In the genomic region with DNA sequence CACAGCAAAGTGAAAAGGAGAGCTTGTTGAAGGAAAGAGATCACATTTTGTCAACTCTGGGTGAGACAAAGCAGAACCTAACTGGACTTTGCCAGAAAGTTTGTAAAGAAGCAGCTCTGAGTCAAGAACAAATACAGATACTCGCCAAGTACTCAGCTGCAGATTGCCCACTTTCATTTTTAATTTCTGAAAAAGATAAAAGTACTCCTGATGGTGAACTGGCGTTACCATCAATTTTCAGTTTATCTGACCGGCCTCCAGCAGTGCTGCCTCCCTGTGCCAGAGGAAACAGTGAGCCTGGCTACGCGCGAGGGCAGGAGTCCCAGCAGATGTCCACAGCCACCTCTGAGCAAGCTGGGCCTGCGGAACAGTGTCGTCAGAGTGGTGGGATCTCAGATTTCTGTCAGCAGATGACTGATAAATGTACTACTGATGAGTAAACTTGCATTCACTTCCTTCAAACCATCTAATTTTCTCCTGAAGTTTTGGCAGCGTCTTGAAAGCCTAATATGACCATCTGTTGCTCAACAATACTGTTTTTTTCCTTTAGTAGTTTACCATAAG, we compare ENCODE assay signal across 8 cellular contexts. TPM values are rescaled to one million over a fixed set of nuclear protein-coding genes. Genes with fewer than 3 reads are reported as not detected.
DNase-seq lines count a peak whose midpoint lies in the region; ATAC-seq and TF ChIP-seq lines count a peak whose summit lies in the region.

No MANE protein-coding gene starts in this region.

- intact Hi-C loops in Right ventricle myocardium inferior (cut with DNase I), result loop anchor here (5.0 kb wide), 1 partner anchor 40 kb away; no protein-coding TSS in a partner anchor
- intact Hi-C loops in cardiac septum (cut with DNase I), result loop anchor here (2.0 kb wide), 1 partner anchor 44 kb away; a partner anchor contains a TSS
- intact Hi-C loops in mammary epithelial cell (cut with micrococcal nuclease), result no loop called here
- intact Hi-C loops in transverse colon (cut with DNase I; ENCODE audit: low total_unique reads), result no loop called here

- H3K4me1 ChIP-seq in mammary epithelial cell (ENCODE audit: insufficient read depth, low read length) (peaks cover 36% of the 10 kb centered on the region), mucosa of stomach (ENCODE audit: control insufficient read depth, insufficient read depth, low read length) (peaks cover 26% of the 10 kb centered on the region), transverse colon (peaks cover 0 to 46% (median 16%) of the 10 kb centered on the region in 4 donors)

- peak; percentile 90 for ATAC-seq in Right ventricle myocardium inferior

- peak overlapping the region; percentile 50 for H3K4me2 ChIP-seq in mammary epithelial cell (ENCODE audit: insufficient read depth, low read depth, low read length)

- CTCF ChIA-PET in mammary epithelial cell (lab: Charles Lee; ENCODE audit: low non-redundant PET), result no interaction called here

- no peaks in the 10 kb centered on the region for H3K36me3 ChIP-seq in mammary epithelial cell (ENCODE audit: insufficient read depth, low read length)
- no peaks in the 10 kb centered on the region for H3K36me3 ChIP-seq in mucosa of stomach (ENCODE audit: control insufficient read depth, insufficient read depth, low read length)
- H3K36me3 ChIP-seq in transverse colon, result no peaks in the 10 kb centered on the region

- H3K9ac ChIP-seq in mammary epithelial cell (ENCODE audit: insufficient read depth, low read length), result no peak overlapping the region
- H3K9ac ChIP-seq in mucosa of stomach (ENCODE audit: low read length), result peak overlapping the region; percentile 4

- H3K79me2 ChIP-seq in mammary epithelial cell (ENCODE audit: insufficient read depth, low read length), result peaks cover 82% of the 10 kb centered on the region

- no peak for TF ChIP-seq CTCF in mammary epithelial cell (conservative IDR thresholded peaks at IDR 0.05 in 1 of 2, IDR thresholded peaks at IDR 0.05 in 1 of 2; ENCODE audit: extremely low read depth in 1 of 2, insufficient read depth in 1 of 2, low read depth in 1 of 2, low read length in 2 of 2)
- TF ChIP-seq CTCF in transverse colon (IDR thresholded peaks at IDR 0.05), result no peak

- H3K27me3 ChIP-seq in mammary epithelial cell (ENCODE audit: insufficient read depth, low read length) (no peaks in the 10 kb centered on the region), mucosa of stomach (ENCODE audit: control insufficient read depth, insufficient read depth, low read length) (no peaks in the 10 kb centered on the region), transverse colon (no peaks in the 10 kb centered on the region)

- H4K20me1 ChIP-seq in mammary epithelial cell (ENCODE audit: insufficient read depth, low read length), result no peaks in the 10 kb centered on the region

- in situ Hi-C loops in mammary epithelial cell (cut with MboI; ENCODE audit: low sequenced_read_pairs in 2 of 2), result no loop called here
- in situ Hi-C loops in transverse colon (cut with MboI; ENCODE audit: low pct_ligation_motif_present in 1 of 4, low pct_unique_long_range_greater_than_20kb in 1 of 4, low sequenced_read_pairs in 3 of 4), result no loop called here

- WGBS in mammary epithelial cell (ENCODE audit: low coverage, missing lambda C conversion rate), result 71% methylated on average over 9 of the region's 9 CpGs
- WGBS in transverse colon (ENCODE audit: low coverage in 1 of 2), 2 donors, result 52 to 60% methylated on average over 1 to 9 of the region's 9 CpGs

- H3K9me3 ChIP-seq in mammary epithelial cell (replicated peaks; ENCODE audit: insufficient read depth, low read length) (no peaks in the 10 kb centered on the region), mucosa of stomach (ENCODE audit: control insufficient read depth, low read length) (no peaks in the 10 kb centered on the region), transverse colon (no peaks in the 10 kb centered on the region)

- no peak for TF ChIP-seq POLR2A in transverse colon (IDR thresholded peaks at IDR 0.05)

- BruUV-seq in mammary epithelial cell (replicated peaks; lab: Mats Ljungman, UMichigan), result no TSS peak

- DNase-seq in Right ventricle myocardium inferior (ENCODE audit: missing footprints) (peak; percentile 71), cardiac septum (ENCODE audit: low spot score) (no peak), NCI-H446 (lab: John Stamatoyannopoulos, UW) (peak; percentile 92 to 97), mammary epithelial cell (peak; percentile 72), transverse colon (peak; percentile 24), NCI-H2029 treated with DMSO at 0.1 percent for 48 hours (lab: John Stamatoyannopoulos, UW) (no peak), T-helper 9 cell (no peak)

- H2AFZ ChIP-seq in mammary epithelial cell (ENCODE audit: low read depth, low read length), result no peak overlapping the region

- dilution Hi-C loops in mammary epithelial cell (cut with HindIII; ENCODE audit: low sequenced_read_pairs), result no loop called here

- H3K4me3 ChIP-seq in mammary epithelial cell (replicated peaks in 1 of 3; ENCODE audit: insufficient read depth in 1 of 3, low read depth in 2 of 3, low read length in 3 of 3), result no peak overlapping the region
- H3K4me3 ChIP-seq in mucosa of stomach (ENCODE audit: low read length), result peak overlapping the region; percentile 12
- peak overlapping the region in 1 of 4 donors; percentile 1 for H3K4me3 ChIP-seq in transverse colon

- H3K27ac ChIP-seq in mammary epithelial cell (ENCODE audit: insufficient read depth, low read depth, low read length) (peak overlapping the region; percentile 61), transverse colon (peak overlapping the region; percentile 57 to 80 (median 68))

- TF ChIP-seq EP300 in transverse colon (IDR thresholded peaks at IDR 0.05; ENCODE audit: low read depth), result no peak

RNA-seq across cellular contexts. Expression of a gene that starts 43.8 kb away (rescaled TPM):
- total RNA-seq in Right ventricle myocardium inferior, result 35.5 TPM
- 51.3 TPM for total RNA-seq in cardiac septum
- total RNA-seq in mammary epithelial cell, result 10 to 100 TPM; 38.8 to 45.7 TPM
- 13.7 TPM for polyA plus RNA-seq in mammary epithelial cell
- 98.6 TPM for polyA minus RNA-seq in mammary epithelial cell
- total RNA-seq in transverse colon, result 10 to 100 TPM; 31.8 to 92.1 (median 42.0) TPM

Comparison
In these comparisons a context has a peak if more than half of its experiments do, and no peak if none do; other contexts are left out.
1. DNase-seq: peak in Right ventricle myocardium inferior (single experiment), NCI-H446 (2 of 2), mammary epithelial cell (single experiment) and transverse colon (single experiment); none in cardiac septum (single experiment), NCI-H2029 treated with DMSO at 0.1 percent for 48 hours (single experiment) and T-helper 9 cell (single experiment).
2. intact Hi-C loops: an anchor here in Right ventricle myocardium inferior (5.0 kb wide) and cardiac septum (2.0 kb wide); none called in mammary epithelial cell and transverse colon.